In the genomic region with DNA sequence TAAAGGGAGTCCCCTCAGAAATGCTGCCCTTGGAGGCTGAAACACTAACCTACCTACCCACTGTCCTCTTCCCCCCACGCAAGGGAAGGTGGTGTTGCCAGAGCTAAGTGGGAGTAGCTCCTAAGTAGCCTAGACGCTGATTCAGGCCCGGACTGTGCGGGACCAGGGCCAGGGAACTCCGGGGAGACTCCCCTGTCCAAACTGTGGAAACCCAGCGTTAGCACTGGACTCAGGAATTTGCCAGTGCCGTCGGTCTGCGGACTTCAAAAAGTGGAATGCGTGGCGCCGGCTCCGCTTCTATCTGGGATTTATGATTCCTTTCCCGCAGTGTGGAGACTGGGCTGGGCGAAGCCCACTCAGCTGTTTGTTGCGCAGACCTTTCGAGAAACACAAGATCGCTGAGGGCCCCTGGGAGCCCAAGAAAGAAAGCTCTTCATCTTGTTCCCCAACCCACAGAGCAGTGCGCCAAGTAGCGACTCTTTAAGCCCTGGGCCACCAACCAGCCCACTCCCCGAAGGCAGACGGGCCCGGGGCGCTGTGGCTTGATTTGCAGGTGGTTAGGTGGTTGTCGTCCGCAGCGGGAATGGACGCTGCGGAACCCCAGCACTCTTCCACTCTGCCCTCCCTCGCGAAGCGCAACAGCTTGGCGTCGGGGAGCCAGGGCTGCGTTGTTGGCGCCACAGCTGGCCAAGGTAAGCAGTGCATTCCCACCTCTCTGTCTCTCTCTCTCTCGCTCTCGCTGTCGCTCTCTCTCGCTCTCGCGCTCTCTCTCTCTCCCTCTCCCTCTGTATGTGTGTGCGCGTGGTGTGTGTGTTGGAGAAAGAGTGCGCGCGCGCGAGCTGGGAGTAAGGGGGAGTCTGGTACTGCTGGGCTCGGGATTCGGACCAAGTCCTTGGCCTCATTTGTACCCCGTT, we compare ENCODE assay signal across 8 cellular contexts. TPM values are rescaled to one million over a fixed set of nuclear protein-coding genes. Genes with fewer than 3 reads are reported as not detected.
DNase-seq lines count a peak whose midpoint lies in the region; ATAC-seq and TF ChIP-seq lines count a peak whose summit lies in the region.

No MANE protein-coding gene starts in this region.

- H3K27me3 Mint-ChIP-seq in activated CD8-positive, alpha-beta T cell treated with anti-CD3 and anti-CD28 coated beads, Interleukin-2, amount 10 ng/mL, durations not matched to agents 7 days and 5 days (ENCODE audit: low read depth), result peaks cover 52% of the 10 kb centered on the region

- DNase-seq in NCI-H187 treated with DMSO at 0.1 percent for 48 hours (lab: John Stamatoyannopoulos, UW), result peak; percentile 25
- peak; percentile 78 for DNase-seq in activated CD8-positive, alpha-beta T cell treated with anti-CD3 and anti-CD28 coated beads, Interleukin-2, amount 10 ng/mL, durations not matched to agents 7 days and 5 days
- peak; percentile 54 to 76 (median 62) for DNase-seq in mucosa of descending colon
- peak; percentile 22 to 38 for DNase-seq in stimulated activated CD8-positive, alpha-beta memory T cell treated with anti-CD3 and anti-CD28 coated beads, Interleukin-2, amount 100 ng/mL, for 48 hours (ENCODE audit: low read depth in 2 of 2)
- DNase-seq in GF-D8 (lab: John Stamatoyannopoulos, UW), result no peak

- H3K9me3 Mint-ChIP-seq in activated CD8-positive, alpha-beta T cell treated with anti-CD3 and anti-CD28 coated beads, Interleukin-2, amount 10 ng/mL, durations not matched to agents 7 days and 5 days (ENCODE audit: insufficient read depth), result no peaks in the 10 kb centered on the region

- peak overlapping the region; percentile 65 for H3K4me3 ChIP-seq in endocrine pancreas (ENCODE audit: control insufficient read depth, insufficient read depth, low read length)
- no peak overlapping the region for H3K4me3 ChIP-seq in mucosa of descending colon

- peaks cover 40% of the 10 kb centered on the region for H3K4me1 Mint-ChIP-seq in activated CD8-positive, alpha-beta T cell treated with anti-CD3 and anti-CD28 coated beads, Interleukin-2, amount 10 ng/mL, durations not matched to agents 7 days and 5 days (ENCODE audit: low read depth)

- H3K4me3 Mint-ChIP-seq in activated CD8-positive, alpha-beta T cell treated with anti-CD3 and anti-CD28 coated beads, Interleukin-2, amount 10 ng/mL, durations not matched to agents 7 days and 5 days, result peak overlapping the region; percentile 69

- H3K36me3 ChIP-seq in endocrine pancreas (ENCODE audit: control insufficient read depth, insufficient read depth, low read length) (no peaks in the 10 kb centered on the region), mucosa of descending colon (ENCODE audit: low read depth) (no peaks in the 10 kb centered on the region)

- H3K27me3 ChIP-seq in endocrine pancreas (ENCODE audit: control insufficient read depth, insufficient read depth, low read length), result no peaks in the 10 kb centered on the region

- ATAC-seq in HG02678 (IDR thresholded peaks at IDR 0.05; ENCODE audit: unreplicated experiment), result peak; percentile 97
- ATAC-seq in activated CD8-positive, alpha-beta T cell treated with anti-CD3 and anti-CD28 coated beads, Interleukin-2, amount 10 ng/mL, durations not matched to agents 7 days and 5 days, result peak; percentile 97
- ATAC-seq in mucosa of descending colon, result peak; percentile 89

- intact Hi-C loops in mucosa of descending colon (cut with DNase I, micrococcal nuclease), result no loop called here

- TF ChIP-seq CTCF in GM12874 (IDR thresholded peaks at IDR 0.05; ENCODE audit: insufficient read depth, low read depth, low read length) (peak; percentile 84), mucosa of descending colon (IDR thresholded peaks at IDR 0.05) (no peak)

- no peaks in the 10 kb centered on the region for H3K4me1 ChIP-seq in endocrine pancreas (ENCODE audit: control insufficient read depth, insufficient read depth, low read length)
- H3K4me1 ChIP-seq in mucosa of descending colon (ENCODE audit: low read depth), result peaks cover 3% of the 10 kb centered on the region

- H3K27ac Mint-ChIP-seq in activated CD8-positive, alpha-beta T cell treated with anti-CD3 and anti-CD28 coated beads, Interleukin-2, amount 10 ng/mL, durations not matched to agents 7 days and 5 days, result peak overlapping the region; percentile 69

- H3K9me3 ChIP-seq in endocrine pancreas (ENCODE audit: control insufficient read depth, low read length) (no peaks in the 10 kb centered on the region), mucosa of descending colon (no peaks in the 10 kb centered on the region)

- CTCF ChIA-PET in activated CD8-positive, alpha-beta T cell treated with anti-CD3 and anti-CD28 coated beads, Interleukin-2, amount 10 ng/mL, durations not matched to agents 7 days and 5 days (lab: Charles Lee), result interaction anchor here (0.7 to 1.8 kb wide), 14 partner anchors 8 to 143 kb away, joined by 3 to 8 read pairs (median 4); partner anchors contain the start of gene ZBTB33

- H3K36me3 Mint-ChIP-seq in activated CD8-positive, alpha-beta T cell treated with anti-CD3 and anti-CD28 coated beads, Interleukin-2, amount 10 ng/mL, durations not matched to agents 7 days and 5 days (ENCODE audit: low read depth), result no peaks in the 10 kb centered on the region

- POLR2A ChIA-PET in activated CD8-positive, alpha-beta T cell treated with anti-CD3 and anti-CD28 coated beads, Interleukin-2, amount 10 ng/mL, durations not matched to agents 7 days and 5 days (lab: Charles Lee), result interaction anchor here (1.1 kb wide), 1 partner anchor 58 kb away, joined by 3 read pairs; the partner anchor contains the start of gene ZBTB33

- H3K9ac ChIP-seq in endocrine pancreas (ENCODE audit: control insufficient read depth, insufficient read depth, low read length), result no peak overlapping the region

RNA-seq across cellular contexts. Expression of gene TMEM255A, which starts 2.0 kb away (rescaled TPM):
- not detected for total RNA-seq in activated CD8-positive, alpha-beta T cell treated with anti-CD3 and anti-CD28 coated beads, Interleukin-2, amount 10 ng/mL, durations not matched to agents 7 days and 5 days
- 1 to 10 TPM in 1 of 3 donors, under 1 TPM in 2; 0.49 to 3.7 (median 0.87) TPM for total RNA-seq in mucosa of descending colon

RNA-seq across cellular contexts. Expression of gene ATP1B4, which starts 52.7 kb away (rescaled TPM):
- not detected for total RNA-seq in activated CD8-positive, alpha-beta T cell treated with anti-CD3 and anti-CD28 coated beads, Interleukin-2, amount 10 ng/mL, durations not matched to agents 7 days and 5 days
- total RNA-seq in mucosa of descending colon, result not detected

RNA-seq across cellular contexts. Expression of gene ZBTB33, which starts 58.6 kb away (rescaled TPM):
- total RNA-seq in activated CD8-positive, alpha-beta T cell treated with anti-CD3 and anti-CD28 coated beads, Interleukin-2, amount 10 ng/mL, durations not matched to agents 7 days and 5 days, result 10 to 100 TPM; 11.5 to 12.9 TPM
- 10 to 100 TPM; 10.2 to 12.5 (median 12.0) TPM for total RNA-seq in mucosa of descending colon
